Comparison of ENCODE assay signal across 13 cellular contexts in the genomic region with DNA sequence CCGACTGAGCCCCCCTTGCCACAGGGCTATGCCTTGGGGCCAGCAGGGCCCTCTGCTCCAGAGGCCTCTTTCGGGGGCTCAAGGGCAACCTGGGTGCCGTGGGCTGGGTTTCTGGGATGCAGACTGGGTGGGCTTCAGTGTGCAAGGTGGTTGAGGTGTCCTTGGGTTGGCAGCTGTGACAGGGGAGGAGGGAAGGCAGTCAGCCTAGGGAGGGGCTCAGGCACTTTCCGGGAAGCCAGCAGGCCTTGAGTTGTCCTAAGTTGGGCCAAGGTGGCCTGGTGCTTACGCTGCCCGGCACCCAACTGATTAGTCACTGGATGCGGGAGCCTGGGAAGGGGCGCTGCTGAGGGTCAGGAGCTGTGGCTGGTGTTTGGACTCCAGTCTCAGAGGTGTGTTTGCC.
DNase-seq lines count a peak whose midpoint lies in the region; ATAC-seq and TF ChIP-seq lines count a peak whose summit lies in the region.
"Had no signal": no experiment of that assay in that cellular context is flagged by ENCODE, and none has a peak within 500 bp of the region (broad histone marks: within the 10 kb centered on the region; RNA-seq: fewer than 3 reads in every experiment).

No MANE protein-coding gene starts in this region.

- H3K27ac ChIP-seq in heart left ventricle, result no peak overlapping the region
- no peak overlapping the region for H3K27ac ChIP-seq in DND-41 (ENCODE audit: low read length)
- no peak overlapping the region for H3K27ac ChIP-seq in neuronal stem cell (replicated peaks; ENCODE audit: low read length)
- H3K27ac ChIP-seq: A549 had no signal

- DNase-seq in heart left ventricle, result peak in 3 of 5 donors; percentile 13 to 54 (median 16)
- DNase-seq in cardiac septum (ENCODE audit: low spot score), result no peak
- no peak for DNase-seq in DND-41
- no peak for DNase-seq in neuronal stem cell (ENCODE audit: low spot score)
- DNase-seq in stimulated activated effector memory CD8-positive, alpha-beta T cell treated with anti-CD3 and anti-CD28 coated beads, Interleukin-12 subunit alpha, Interleukin-12 subunit beta, amount 100 ng/mL, for 72 hours (ENCODE audit: low spot score in 2 of 2), result no peak
- DNase-seq in NCI-H510A treated with DMSO at 0.1 percent for 48 hours (lab: John Stamatoyannopoulos, UW), result no peak
- no peak for DNase-seq in stimulated activated CD4-positive, alpha-beta T cell treated with anti-CD3 and anti-CD28 coated beads, Interleukin-4, amount 100 ng/mL, for 4 hours
- DNase-seq: CD8-positive, alpha-beta memory T cell; DMS53; IMR-90 had no signal

- ATAC-seq in heart left ventricle (peak in 2 of 4 donors; percentile 26 to 31), DND-41 (ENCODE audit: insufficient read depth, low read depth) (peak; percentile 27), HG02981 (IDR thresholded peaks at IDR 0.05; ENCODE audit: unreplicated experiment) (no peak)
- ATAC-seq in stimulated activated effector memory CD8-positive, alpha-beta T cell treated with anti-CD3 and anti-CD28 coated beads, Interleukin-12 subunit alpha, Interleukin-12 subunit beta, amount 100 ng/mL, for 72 hours, result peak; percentile 28
- ATAC-seq: A549, HCT116 had no signal

- no peak for TF ChIP-seq POLR2A in heart left ventricle (IDR thresholded peaks at IDR 0.05)

- H3K9ac ChIP-seq in DND-41 (ENCODE audit: low read depth, low read length), result no peak overlapping the region
- no peak overlapping the region for H3K9ac ChIP-seq in neuronal stem cell (ENCODE audit: low read depth, low read length, poor library complexity)

- H3K27ac Mint-ChIP-seq in stimulated activated effector memory CD8-positive, alpha-beta T cell treated with anti-CD3 and anti-CD28 coated beads, Interleukin-12 subunit alpha, Interleukin-12 subunit beta, amount 100 ng/mL, for 72 hours, result no peak overlapping the region

- no peaks in the 10 kb centered on the region for H3K79me2 ChIP-seq in DND-41 (ENCODE audit: insufficient read depth, low read length)

- H3K18ac ChIP-seq in neuronal stem cell (ENCODE audit: low read length), result peak overlapping the region; percentile 60

- H3K36me3 ChIP-seq in heart left ventricle (peaks cover 0 to 25% (median 10%) of the 10 kb centered on the region in 9 donors), DND-41 (ENCODE audit: insufficient read depth, low read length) (peaks cover 17% of the 10 kb centered on the region), neuronal stem cell (replicated peaks in 1 of 2; ENCODE audit: control insufficient read depth in 2 of 2, insufficient read depth in 2 of 2, low read length in 2 of 2) (peaks cover 5 to 10% of the 10 kb centered on the region in 2 donors)

- H3K27me3 ChIP-seq in heart left ventricle (no peaks in the 10 kb centered on the region), DND-41 (ENCODE audit: insufficient read depth, low read length, poor library complexity) (no peaks in the 10 kb centered on the region), neuronal stem cell (ENCODE audit: control insufficient read depth in 3 of 3, insufficient read depth in 3 of 3, low read depth in 1 of 3, low read length in 3 of 3) (no peaks in the 10 kb centered on the region)

- H2BK120ac ChIP-seq in neuronal stem cell (ENCODE audit: low read depth, low read length), result no peak overlapping the region

- H4K91ac ChIP-seq in neuronal stem cell (ENCODE audit: low read depth, low read length, poor library complexity), result no peak overlapping the region

- H3K4me1 ChIP-seq in heart left ventricle (peaks cover 0 to 3% (median 0%) of the 10 kb centered on the region in 12 donors), DND-41 (ENCODE audit: insufficient read depth, low read length) (no peaks in the 10 kb centered on the region), neuronal stem cell (ENCODE audit: control insufficient read depth in 2 of 2, insufficient read depth in 1 of 2, low read depth in 1 of 2, low read length in 2 of 2) (no peaks in the 10 kb centered on the region)
- H3K4me1 ChIP-seq: A549 had no signal

- WGBS in heart left ventricle, 4 donors, result 94 to 97% (median 95%) methylated on average over 7 to 8 of the region's 8 CpGs
- no CpG with 5 or more reads among the region's 8 CpGs for whole genome bisulfite sequencing in neuronal stem cell (ENCODE audit: extremely low coverage in 2 of 2, insufficient read length in 2 of 2, insufficient replicate concordance in 1 of 2), 2 donors

- no peaks in the 10 kb centered on the region for H3K79me1 ChIP-seq in neuronal stem cell (ENCODE audit: low read depth, low read length)

- H3K9me3 ChIP-seq in heart left ventricle (peaks cover 0 to 13% (median 0%) of the 10 kb centered on the region in 12 donors), DND-41 (ENCODE audit: insufficient read depth, low read length, severe bottlenecking) (no peaks in the 10 kb centered on the region), neuronal stem cell (replicated peaks in 1 of 2; ENCODE audit: control insufficient read depth in 2 of 2, insufficient read depth in 1 of 2, low read depth in 1 of 2, low read length in 2 of 2) (peaks cover 0 to 2% of the 10 kb centered on the region in 2 donors)
- H3K9me3 ChIP-seq: A549 had no signal

- no peak overlapping the region for H3K14ac ChIP-seq in neuronal stem cell (ENCODE audit: low read length)

- no peak overlapping the region for H4K8ac ChIP-seq in neuronal stem cell (ENCODE audit: low read depth, low read length)

- intact Hi-C loops in heart left ventricle (cut with DNase I) (loop anchor here in 1 of 10 donors (10.0 kb wide), 1 partner anchor 837 kb away; no protein-coding TSS in a partner anchor), cardiac septum (cut with DNase I) (no loop called here)

- H3K4me3 Mint-ChIP-seq in stimulated activated effector memory CD8-positive, alpha-beta T cell treated with anti-CD3 and anti-CD28 coated beads, Interleukin-12 subunit alpha, Interleukin-12 subunit beta, amount 100 ng/mL, for 72 hours, result no peak overlapping the region
- H3K4me3 Mint-ChIP-seq: CD8-positive, alpha-beta memory T cell had no signal

- H3K4ac ChIP-seq in neuronal stem cell (ENCODE audit: low read length), result no peak overlapping the region

- H3K23ac ChIP-seq in neuronal stem cell (ENCODE audit: low read depth, low read length, poor library complexity), result no peak overlapping the region

- no peak overlapping the region for H2BK12ac ChIP-seq in neuronal stem cell (ENCODE audit: low read length)

- H2AK5ac ChIP-seq in neuronal stem cell (ENCODE audit: low read depth, low read length), result no peak overlapping the region

- no peak overlapping the region for H2AFZ ChIP-seq in DND-41 (ENCODE audit: low read depth, low read length)
- H2AFZ ChIP-seq in neuronal stem cell (ENCODE audit: low read length), result no peak overlapping the region

- no peak overlapping the region for H2BK5ac ChIP-seq in neuronal stem cell (ENCODE audit: low read length)

- H3K4me3 ChIP-seq in heart left ventricle (no peak overlapping the region), DND-41 (ENCODE audit: low read depth in 1 of 2, low read length in 2 of 2) (no peak overlapping the region), neuronal stem cell (ENCODE audit: low read length in 2 of 2) (no peak overlapping the region)
- H3K4me3 ChIP-seq: A549 had no signal

- TF ChIP-seq CTCF in heart left ventricle (IDR thresholded peaks at IDR 0.05) (no peak), DND-41 (IDR thresholded peaks at IDR 0.05; ENCODE audit: borderline replicate concordance, extremely low read depth, low read length, poor library complexity, severe bottlenecking) (no peak)

- peaks cover 6% of the 10 kb centered on the region for H3K36me3 Mint-ChIP-seq in stimulated activated effector memory CD8-positive, alpha-beta T cell treated with anti-CD3 and anti-CD28 coated beads, Interleukin-12 subunit alpha, Interleukin-12 subunit beta, amount 100 ng/mL, for 72 hours

- H2BK15ac ChIP-seq in neuronal stem cell (ENCODE audit: low read length), result no peak overlapping the region

- peaks cover 29% of the 10 kb centered on the region for H4K20me1 ChIP-seq in DND-41 (ENCODE audit: insufficient read depth, low read length)

- H3K4me1 Mint-ChIP-seq in stimulated activated effector memory CD8-positive, alpha-beta T cell treated with anti-CD3 and anti-CD28 coated beads, Interleukin-12 subunit alpha, Interleukin-12 subunit beta, amount 100 ng/mL, for 72 hours, result no peaks in the 10 kb centered on the region
- H3K4me1 Mint-ChIP-seq: CD8-positive, alpha-beta memory T cell had no signal

- H3K4me2 ChIP-seq in DND-41 (ENCODE audit: insufficient read depth, low read length), result no peak overlapping the region
- H3K4me2 ChIP-seq in neuronal stem cell (ENCODE audit: insufficient read depth, low read length, poor library complexity, severe bottlenecking), result no peak overlapping the region
- H3K4me2 ChIP-seq: A549 had no signal

- H3K9me3 Mint-ChIP-seq in stimulated activated effector memory CD8-positive, alpha-beta T cell treated with anti-CD3 and anti-CD28 coated beads, Interleukin-12 subunit alpha, Interleukin-12 subunit beta, amount 100 ng/mL, for 72 hours, result no peaks in the 10 kb centered on the region
- H3K9me3 Mint-ChIP-seq: CD8-positive, alpha-beta memory T cell had no signal

Comparison
In these comparisons a context has a peak if more than half of its experiments do, and no peak if none do; other contexts are left out.
1. DNase-seq: peak in heart left ventricle (3 of 5); none in cardiac septum (single experiment), DND-41 (single experiment), neuronal stem cell (single experiment), stimulated activated effector memory CD8-positive, alpha-beta T cell treated with anti-CD3 and anti-CD28 coated beads, Interleukin-12 subunit alpha, Interleukin-12 subunit beta, amount 100 ng/mL, for 72 hours (0 of 2), NCI-H510A treated with DMSO at 0.1 percent for 48 hours (single experiment) and stimulated activated CD4-positive, alpha-beta T cell treated with anti-CD3 and anti-CD28 coated beads, Interleukin-4, amount 100 ng/mL, for 4 hours (0 of 2).